In the genomic region with DNA sequence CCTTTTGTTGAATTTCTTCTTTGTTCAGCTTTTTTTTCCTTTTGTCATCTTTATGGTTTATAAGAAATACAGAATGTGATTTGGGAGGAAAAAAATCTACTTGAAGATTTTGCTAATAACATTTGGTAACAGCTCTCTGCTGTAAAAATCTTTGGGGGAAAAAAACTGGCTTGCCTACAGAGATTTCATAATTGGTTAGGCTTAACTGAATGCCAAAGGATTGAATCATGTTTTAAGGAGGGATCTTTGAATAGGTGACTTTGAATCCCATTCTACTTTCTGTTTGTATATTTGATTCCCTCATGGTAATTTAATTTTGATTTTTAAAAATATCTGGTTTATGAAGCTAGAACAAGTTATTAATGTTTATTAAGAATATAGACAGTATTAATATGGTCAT, we compare ENCODE assay signal across 12 cellular contexts. TPM values are rescaled to one million over a fixed set of nuclear protein-coding genes. Genes with fewer than 3 reads are reported as not detected.
DNase-seq lines count a peak whose midpoint lies in the region; ATAC-seq and TF ChIP-seq lines count a peak whose summit lies in the region.
"Had no signal": no experiment of that assay in that cellular context is flagged by ENCODE, and none has a peak within 500 bp of the region (broad histone marks: within the 10 kb centered on the region; RNA-seq: fewer than 3 reads in every experiment).

No MANE protein-coding gene starts in this region.

- H3K27me3 ChIP-seq in PC-9 (ENCODE audit: insufficient read depth, low read depth) (no peaks in the 10 kb centered on the region), psoas muscle (ENCODE audit: insufficient read depth in 3 of 3, low read length in 2 of 3) (no peaks in the 10 kb centered on the region)

- peaks cover 37% of the 10 kb centered on the region for H3K36me3 ChIP-seq in PC-9 (ENCODE audit: low read depth)
- H3K36me3 ChIP-seq in psoas muscle (ENCODE audit: insufficient read depth in 1 of 2, low read depth in 1 of 2), result peaks cover 6 to 46% of the 10 kb centered on the region in 2 donors

- peaks cover 66% of the 10 kb centered on the region for H4K20me1 ChIP-seq in PC-9 (ENCODE audit: insufficient read depth)

- H3K9me3 Mint-ChIP-seq in activated CD8-positive, alpha-beta T cell treated with anti-CD3 and anti-CD28 coated beads for 36 hours, result no peaks in the 10 kb centered on the region
- H3K9me3 Mint-ChIP-seq in activated CD8-positive, alpha-beta T cell treated with anti-CD3 and anti-CD28 coated beads, Interleukin-2, amount 10 ng/mL, durations not matched to agents 7 days and 5 days (ENCODE audit: insufficient read depth), result no peaks in the 10 kb centered on the region

- peak overlapping the region; percentile 34; the same call in 1 of the 2 replicates for H3K27ac ChIP-seq in PC-9
- no peak overlapping the region for H3K27ac ChIP-seq in psoas muscle

- intact Hi-C loops in activated CD8-positive, alpha-beta T cell treated with anti-CD3 and anti-CD28 coated beads for 36 hours (cut with micrococcal nuclease), result no loop called here
- intact Hi-C loops in PC-9 (cut with micrococcal nuclease; ENCODE audit: unreplicated experiment), result loop anchor here (5.0 kb wide), 1 partner anchor 308 kb away; a partner anchor contains a TSS
- intact Hi-C loops in psoas muscle (cut with DNase I), result loop anchor here in 1 of 2 donors (5.0 kb wide), 1 partner anchor 182 kb away; a partner anchor contains a TSS

- POLR2A ChIA-PET in activated CD8-positive, alpha-beta T cell treated with anti-CD3 and anti-CD28 coated beads for 36 hours (lab: Charles Lee), result interaction anchor here (0.6 to 1.1 kb wide), 3 partner anchors 13 to 26 kb away, joined by 3 to 5 read pairs (median 3); no protein-coding TSS in a partner anchor
- POLR2A ChIA-PET in activated CD8-positive, alpha-beta T cell treated with anti-CD3 and anti-CD28 coated beads, Interleukin-2, amount 10 ng/mL, durations not matched to agents 7 days and 5 days (lab: Charles Lee), result no interaction called here
- POLR2A ChIA-PET in PC-9 (lab: Charles Lee; ENCODE audit: unreplicated experiment), result interaction anchor here (0.6 to 0.7 kb wide), 3 partner anchors 34 to 309 kb away, joined by 3 to 8 read pairs (median 5); no protein-coding TSS in a partner anchor

- no peak overlapping the region for H3K27ac Mint-ChIP-seq in activated CD8-positive, alpha-beta T cell treated with anti-CD3 and anti-CD28 coated beads for 36 hours
- no peak overlapping the region for H3K27ac Mint-ChIP-seq in activated CD8-positive, alpha-beta T cell treated with anti-CD3 and anti-CD28 coated beads, Interleukin-2, amount 10 ng/mL, durations not matched to agents 7 days and 5 days
- H3K27ac Mint-ChIP-seq: B cell had no signal

- CTCF ChIA-PET in activated CD8-positive, alpha-beta T cell treated with anti-CD3 and anti-CD28 coated beads for 36 hours (lab: Charles Lee), result no interaction called here
- CTCF ChIA-PET in activated CD8-positive, alpha-beta T cell treated with anti-CD3 and anti-CD28 coated beads, Interleukin-2, amount 10 ng/mL, durations not matched to agents 7 days and 5 days (lab: Charles Lee), result no interaction called here
- CTCF ChIA-PET in PC-9 (lab: Charles Lee), result no interaction called here

- DNase-seq in activated CD8-positive, alpha-beta T cell treated with anti-CD3 and anti-CD28 coated beads for 36 hours, result no peak
- no peak for DNase-seq in activated CD8-positive, alpha-beta T cell treated with anti-CD3 and anti-CD28 coated beads, Interleukin-2, amount 10 ng/mL, durations not matched to agents 7 days and 5 days
- DNase-seq in PC-9, result peak in 1 of 2 experiments; percentile 74
- DNase-seq in epithelial cell of proximal tubule (ENCODE audit: low read depth), result no peak
- DNase-seq in renal cortical epithelial cell (ENCODE audit: low read depth), result peak; percentile 79
- DNase-seq in activated CD8-positive, alpha-beta memory T cell treated with anti-CD3 and anti-CD28 coated beads for 24 hours, result no peak
- no peak for DNase-seq in NCI-H82 (lab: John Stamatoyannopoulos, UW)
- DNase-seq in psoas muscle, result no peak
- DNase-seq: activated naive CD4-positive, alpha-beta T cell treated with Interleukin-2 at 50 U/mL for 16 hours; Kasumi-1; NCI-H748 treated with DMSO at 0.1 percent for 48 hours had no signal

- no peak for ATAC-seq in activated CD8-positive, alpha-beta T cell treated with anti-CD3 and anti-CD28 coated beads for 36 hours
- ATAC-seq in activated CD8-positive, alpha-beta T cell treated with anti-CD3 and anti-CD28 coated beads, Interleukin-2, amount 10 ng/mL, durations not matched to agents 7 days and 5 days, result no peak
- ATAC-seq in psoas muscle, result no peak

- H3K27me3 Mint-ChIP-seq in activated CD8-positive, alpha-beta T cell treated with anti-CD3 and anti-CD28 coated beads for 36 hours, result no peaks in the 10 kb centered on the region
- no peaks in the 10 kb centered on the region for H3K27me3 Mint-ChIP-seq in activated CD8-positive, alpha-beta T cell treated with anti-CD3 and anti-CD28 coated beads, Interleukin-2, amount 10 ng/mL, durations not matched to agents 7 days and 5 days (ENCODE audit: low read depth)
- H3K27me3 Mint-ChIP-seq: B cell had no signal

- H3K4me3 Mint-ChIP-seq in activated CD8-positive, alpha-beta T cell treated with anti-CD3 and anti-CD28 coated beads for 36 hours, result peak overlapping the region; percentile 24
- H3K4me3 Mint-ChIP-seq in activated CD8-positive, alpha-beta T cell treated with anti-CD3 and anti-CD28 coated beads, Interleukin-2, amount 10 ng/mL, durations not matched to agents 7 days and 5 days, result no peak overlapping the region
- H3K4me3 Mint-ChIP-seq: B cell had no signal

- peaks cover 21% of the 10 kb centered on the region for H3F3A ChIP-seq in PC-9 (ENCODE audit: insufficient read depth, low read depth)

- H3K4me1 ChIP-seq in PC-9 (replicated peaks; ENCODE audit: insufficient read depth) (peaks cover 29% of the 10 kb centered on the region), psoas muscle (peaks cover 34% of the 10 kb centered on the region)

- H3K9me2 ChIP-seq in PC-9 (ENCODE audit: insufficient read depth), result no peaks in the 10 kb centered on the region

- H3K79me2 ChIP-seq in PC-9 (ENCODE audit: low read depth), result peaks cover 84% of the 10 kb centered on the region

- peaks cover 33% of the 10 kb centered on the region for H3K4me1 Mint-ChIP-seq in activated CD8-positive, alpha-beta T cell treated with anti-CD3 and anti-CD28 coated beads for 36 hours (ENCODE audit: low read depth)
- peaks cover 33% of the 10 kb centered on the region for H3K4me1 Mint-ChIP-seq in activated CD8-positive, alpha-beta T cell treated with anti-CD3 and anti-CD28 coated beads, Interleukin-2, amount 10 ng/mL, durations not matched to agents 7 days and 5 days (ENCODE audit: low read depth)

- H3K4me3 ChIP-seq in PC-9, result peak overlapping the region; percentile 35; the same call in 1 of the 2 replicates
- peak overlapping the region; percentile 0 for H3K4me3 ChIP-seq in epithelial cell of proximal tubule (ENCODE audit: low read depth, low read length)
- H3K4me3 ChIP-seq in psoas muscle, result no peak overlapping the region

- H3K9me3 ChIP-seq in PC-9 (ENCODE audit: insufficient read depth, low read depth), result no peaks in the 10 kb centered on the region
- no peaks in the 10 kb centered on the region for H3K9me3 ChIP-seq in psoas muscle

- H3K4me2 ChIP-seq in PC-9, result peak overlapping the region; percentile 99

- TF ChIP-seq CTCF in activated CD8-positive, alpha-beta T cell treated with anti-CD3 and anti-CD28 coated beads for 36 hours (IDR thresholded peaks at IDR 0.05), result no peak
- TF ChIP-seq CTCF in PC-9 (conservative IDR thresholded peaks at IDR 0.05) (no peak), epithelial cell of proximal tubule (conservative IDR thresholded peaks at IDR 0.05; ENCODE audit: low read depth, low read length) (no peak), psoas muscle (IDR thresholded peaks at IDR 0.05) (no peak)

- H2AFZ ChIP-seq in PC-9, result no peak overlapping the region

- peaks cover 30% of the 10 kb centered on the region for H3K36me3 Mint-ChIP-seq in activated CD8-positive, alpha-beta T cell treated with anti-CD3 and anti-CD28 coated beads for 36 hours (ENCODE audit: low read depth)
- peaks cover 38% of the 10 kb centered on the region for H3K36me3 Mint-ChIP-seq in activated CD8-positive, alpha-beta T cell treated with anti-CD3 and anti-CD28 coated beads, Interleukin-2, amount 10 ng/mL, durations not matched to agents 7 days and 5 days (ENCODE audit: low read depth)

- no TSS peak for BruUV-seq in PC-9 (replicated peaks; lab: Mats Ljungman, UMichigan)

RNA-seq across cellular contexts. Expression of a gene that starts 3.2 kb away (rescaled TPM):
- total RNA-seq in activated CD8-positive, alpha-beta T cell treated with anti-CD3 and anti-CD28 coated beads for 36 hours, result 10 to 100 TPM; 30.0 to 33.1 TPM
- 10 to 100 TPM; 34.5 to 37.1 TPM for total RNA-seq in activated CD8-positive, alpha-beta T cell treated with anti-CD3 and anti-CD28 coated beads, Interleukin-2, amount 10 ng/mL, durations not matched to agents 7 days and 5 days
- total RNA-seq in PC-9 (2021) (47.0 and 48.6 TPM in 2 replicates), epithelial cell of proximal tubule (47.4 and 65.8 TPM in 2 replicates), renal cortical epithelial cell (46.1 and 104 TPM in 2 replicates), psoas muscle (10 to 100 TPM; 34.2 to 70.1 (median 55.5) TPM)
- 10 to 100 TPM; 55.0 to 69.4 (median 57.6) TPM for polyA plus RNA-seq in psoas muscle

RNA-seq across cellular contexts. Expression of a gene that starts 4.3 kb away (rescaled TPM):
- 10 to 100 TPM; 24.3 to 34.7 TPM for total RNA-seq in activated CD8-positive, alpha-beta T cell treated with anti-CD3 and anti-CD28 coated beads for 36 hours
- 10 to 100 TPM; 41.1 to 45.9 TPM for total RNA-seq in activated CD8-positive, alpha-beta T cell treated with anti-CD3 and anti-CD28 coated beads, Interleukin-2, amount 10 ng/mL, durations not matched to agents 7 days and 5 days
- 61.3 and 77.3 TPM in 2 replicates for total RNA-seq in PC-9 (2021)
- 51.7 and 85.7 TPM in 2 replicates for total RNA-seq in epithelial cell of proximal tubule
- total RNA-seq in renal cortical epithelial cell, result 36.1 and 55.7 TPM in 2 replicates
- total RNA-seq in psoas muscle, result 10 to 100 TPM; 11.6 to 18.9 (median 14.6) TPM
- 10 to 100 TPM; 12.0 to 24.3 (median 18.1) TPM for polyA plus RNA-seq in psoas muscle

RNA-seq across cellular contexts. Expression of a gene that starts 25.7 kb away (rescaled TPM):
- 10 to 100 TPM; 13.4 to 14.0 TPM for total RNA-seq in activated CD8-positive, alpha-beta T cell treated with anti-CD3 and anti-CD28 coated beads for 36 hours
- total RNA-seq in activated CD8-positive, alpha-beta T cell treated with anti-CD3 and anti-CD28 coated beads, Interleukin-2, amount 10 ng/mL, durations not matched to agents 7 days and 5 days, result 10 to 100 TPM; 14.6 to 15.2 TPM
- total RNA-seq in PC-9 (2021) (9.5 and 11.7 TPM in 2 replicates), epithelial cell of proximal tubule (10.4 and 14.4 TPM in 2 replicates), renal cortical epithelial cell (14.1 and 15.4 TPM in 2 replicates), psoas muscle (1 to 10 TPM; 2.3 to 5.3 (median 4.4) TPM)
- 10 to 100 TPM in 2 of 3 donors, 1 to 10 TPM in 1; 6.5 to 12.9 (median 10.0) TPM for polyA plus RNA-seq in psoas muscle
